1 cellular context compared by ENCODE assay signal in the genomic region with DNA sequence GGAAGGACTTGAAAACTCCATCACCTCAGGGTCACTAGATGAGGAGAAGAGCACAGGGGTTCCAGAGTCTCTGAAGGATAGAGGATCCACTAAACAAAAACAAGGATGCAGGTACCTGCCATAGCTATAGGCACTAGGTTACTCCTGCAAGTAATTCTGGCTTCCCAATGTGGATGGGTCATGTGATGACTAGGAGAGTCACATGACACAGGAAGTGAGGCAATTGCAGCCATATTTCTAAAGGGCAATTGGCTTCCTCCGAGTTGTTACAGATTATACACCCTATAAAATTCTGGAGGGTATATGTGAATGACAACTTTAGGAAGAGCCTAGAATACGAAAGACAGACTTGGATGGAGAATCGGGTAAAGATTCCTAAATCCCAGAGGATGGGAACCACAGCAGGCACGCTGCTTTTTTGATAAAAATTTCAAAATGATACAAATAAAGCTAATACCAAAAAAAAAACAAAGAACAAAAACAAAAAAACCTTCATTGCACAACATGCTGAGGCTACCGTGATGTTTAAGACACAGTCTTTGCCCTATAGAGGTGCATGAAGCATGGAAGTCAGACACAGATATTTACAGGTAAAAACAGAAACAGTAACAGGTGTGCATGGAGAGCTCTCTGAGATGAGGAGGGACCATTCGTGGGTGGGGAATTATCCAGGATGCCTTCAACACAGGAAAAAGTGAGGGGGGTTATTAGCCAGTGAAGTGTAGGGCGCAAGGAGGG.
TF ChIP-seq lines count a peak whose summit lies in the region.

No MANE protein-coding gene starts in this region.

TF ChIP-seq in liver, 16 proteins besides CTCF, POLR2A, EP300 and RAD21 (continued from another document):
- TF ChIP-seq, protein P1, sequence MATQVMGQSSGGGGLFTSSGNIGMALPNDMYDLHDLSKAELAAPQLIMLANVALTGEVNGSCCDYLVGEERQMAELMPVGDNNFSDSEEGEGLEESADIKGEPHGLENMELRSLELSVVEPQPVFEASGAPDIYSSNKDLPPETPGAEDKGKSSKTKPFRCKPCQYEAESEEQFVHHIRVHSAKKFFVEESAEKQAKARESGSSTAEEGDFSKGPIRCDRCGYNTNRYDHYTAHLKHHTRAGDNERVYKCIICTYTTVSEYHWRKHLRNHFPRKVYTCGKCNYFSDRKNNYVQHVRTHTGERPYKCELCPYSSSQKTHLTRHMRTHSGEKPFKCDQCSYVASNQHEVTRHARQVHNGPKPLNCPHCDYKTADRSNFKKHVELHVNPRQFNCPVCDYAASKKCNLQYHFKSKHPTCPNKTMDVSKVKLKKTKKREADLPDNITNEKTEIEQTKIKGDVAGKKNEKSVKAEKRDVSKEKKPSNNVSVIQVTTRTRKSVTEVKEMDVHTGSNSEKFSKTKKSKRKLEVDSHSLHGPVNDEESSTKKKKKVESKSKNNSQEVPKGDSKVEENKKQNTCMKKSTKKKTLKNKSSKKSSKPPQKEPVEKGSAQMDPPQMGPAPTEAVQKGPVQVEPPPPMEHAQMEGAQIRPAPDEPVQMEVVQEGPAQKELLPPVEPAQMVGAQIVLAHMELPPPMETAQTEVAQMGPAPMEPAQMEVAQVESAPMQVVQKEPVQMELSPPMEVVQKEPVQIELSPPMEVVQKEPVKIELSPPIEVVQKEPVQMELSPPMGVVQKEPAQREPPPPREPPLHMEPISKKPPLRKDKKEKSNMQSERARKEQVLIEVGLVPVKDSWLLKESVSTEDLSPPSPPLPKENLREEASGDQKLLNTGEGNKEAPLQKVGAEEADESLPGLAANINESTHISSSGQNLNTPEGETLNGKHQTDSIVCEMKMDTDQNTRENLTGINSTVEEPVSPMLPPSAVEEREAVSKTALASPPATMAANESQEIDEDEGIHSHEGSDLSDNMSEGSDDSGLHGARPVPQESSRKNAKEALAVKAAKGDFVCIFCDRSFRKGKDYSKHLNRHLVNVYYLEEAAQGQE (IDR thresholded peaks at IDR 0.05) = no peak
- TF ChIP-seq TAF1 (conservative IDR thresholded peaks at IDR 0.05) = no peak
- TF ChIP-seq YY1 (IDR thresholded peaks at IDR 0.05) = peak; percentile 99
- TF ChIP-seq FOXA2 (IDR thresholded peaks at IDR 0.05) = no peak
- TF ChIP-seq HNF4A (conservative IDR thresholded peaks at IDR 0.05) = no peak
- TF ChIP-seq, protein P2, sequence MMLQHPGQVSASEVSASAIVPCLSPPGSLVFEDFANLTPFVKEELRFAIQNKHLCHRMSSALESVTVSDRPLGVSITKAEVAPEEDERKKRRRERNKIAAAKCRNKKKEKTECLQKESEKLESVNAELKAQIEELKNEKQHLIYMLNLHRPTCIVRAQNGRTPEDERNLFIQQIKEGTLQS (IDR thresholded peaks at IDR 0.05) = no peak
- no peak for TF ChIP-seq SP1 (IDR thresholded peaks at IDR 0.05)
- TF ChIP-seq GABPA (IDR thresholded peaks at IDR 0.05 in 1 of 2, conservative IDR thresholded peaks at IDR 0.05 in 1 of 2) = peak in 1 of 2 donors; percentile 20
